31 cellular contexts compared by ENCODE assay signal in genomic region chr20:38760978-38761377, GRCh38. TPM values are rescaled to one million over a fixed set of nuclear protein-coding genes. Genes with fewer than 3 reads are reported as not detected.
"Had no signal": no experiment of that assay in that cellular context is flagged by ENCODE, and none has a peak within 500 bp of the region (broad histone marks: within the 10 kb centered on the region; RNA-seq: fewer than 3 reads in every experiment).

No MANE protein-coding gene starts in this region.

- H3K9me3 ChIP-seq: stomach, suprapubic skin, testis, thoracic aorta, thyroid gland, tibial artery, tibial nerve, transverse colon, upper lobe of left lung, upper lobe of right lung, uterus, vagina had no signal

- H3K4me3 ChIP-seq: stomach, suprapubic skin, testis, thoracic aorta, thyroid gland, tibial artery, tibial nerve, transverse colon, upper lobe of left lung, upper lobe of right lung, uterus, vagina had no signal

- H3K9me3 Mint-ChIP-seq: stimulated activated effector memory CD8-positive, alpha-beta T cell treated with anti-CD3 and anti-CD28 coated beads, Interleukin-12 subunit alpha, Interleukin-12 subunit beta, amount 100 ng/mL, for 72 hours; stimulated activated memory B cell treated with anti-CD40 and anti-IgM and Interleukin-4, amounts not matched to agents 10 μg/mL and 1 μg/mL and 100 μg/mL, for 72 hours; stimulated activated naive B cell treated with anti-CD40 and anti-IgM and Interleukin-4, amounts not matched to agents 10 μg/mL and 1 μg/mL and 100 μg/mL, for 72 hours; stimulated activated naive CD8-positive, alpha-beta T cell treated with anti-CD3 and anti-CD28 coated beads, Interleukin-15, Interleukin-2, amounts not matched to agents 100 ng/mL and 50 ng/mL, for 24 hours; type B pancreatic cell had no signal

- H3K4me1 ChIP-seq: thyroid gland, transverse colon, upper lobe of left lung, upper lobe of right lung, uterus had no signal

- H3K27me3 ChIP-seq: stomach, suprapubic skin, testis, thyroid gland, tibial artery, tibial nerve, transverse colon, upper lobe of left lung, upper lobe of right lung, uterus, vagina had no signal

- FAIRE-seq: urothelium cell line had no signal

- ATAC-seq: stimulated activated effector memory CD8-positive, alpha-beta T cell treated with anti-CD3 and anti-CD28 coated beads, Interleukin-12 subunit alpha, Interleukin-12 subunit beta, amount 100 ng/mL, for 72 hours; stimulated activated memory B cell treated with anti-CD40 and anti-IgM and Interleukin-4, amounts not matched to agents 10 μg/mL and 1 μg/mL and 100 μg/mL, for 72 hours; stimulated activated naive B cell treated with anti-CD40 and anti-IgM and Interleukin-4, amounts not matched to agents 10 μg/mL and 1 μg/mL and 100 μg/mL, for 72 hours; upper lobe of right lung had no signal

- H3K27me3 Mint-ChIP-seq: stimulated activated memory B cell treated with anti-CD40 and anti-IgM and Interleukin-4, amounts not matched to agents 10 μg/mL and 1 μg/mL and 100 μg/mL, for 72 hours; stimulated activated naive B cell treated with anti-CD40 and anti-IgM and Interleukin-4, amounts not matched to agents 10 μg/mL and 1 μg/mL and 100 μg/mL, for 72 hours; stimulated activated naive CD8-positive, alpha-beta T cell treated with anti-CD3 and anti-CD28 coated beads, Interleukin-15, Interleukin-2, amounts not matched to agents 100 ng/mL and 50 ng/mL, for 24 hours; type B pancreatic cell had no signal

- DNase-seq: stimulated activated CD4-positive, alpha-beta T cell treated with anti-CD3 and anti-CD28 coated beads, Interleukin-2, amount 100 ng/mL, for 24 hours; stimulated activated CD4-positive, alpha-beta T cell treated with anti-CD3 and anti-CD28 coated beads, Interleukin-2, amount 100 ng/mL, for 48 hours; stimulated activated CD4-positive, alpha-beta T cell treated with anti-CD3 and anti-CD28 coated beads, Interleukin-4, amount 100 ng/mL, for 1 hour; stimulated activated CD4-positive, alpha-beta T cell treated with anti-CD3 and anti-CD28 coated beads, Interleukin-4, amount 100 ng/mL, for 24 hours; stimulated activated CD4-positive, alpha-beta T cell treated with anti-CD3 and anti-CD28 coated beads, Interleukin-4, amount 100 ng/mL, for 4 hours; stimulated activated CD8-positive, alpha-beta memory T cell treated with anti-CD3 and anti-CD28 coated beads, Interleukin-4, amount 100 ng/mL, for 48 hours; stimulated activated naive B cell treated with anti-CD40 and anti-IgM and Interleukin-4, amounts not matched to agents 10 μg/mL and 1 μg/mL and 100 μg/mL, for 72 hours; stimulated activated naive CD4-positive, alpha-beta T cell; stimulated activated naive CD4-positive, alpha-beta T cell treated with Interleukin-2 at 50 U/mL for 16 hours; stomach; substantia nigra; testis; thyroid gland; tibial artery; transverse colon; trophoblast cell; upper lobe of left lung; upper lobe of right lung; uterus had no signal

- H3K27ac Mint-ChIP-seq: stimulated activated memory B cell treated with anti-CD40 and anti-IgM and Interleukin-4, amounts not matched to agents 10 μg/mL and 1 μg/mL and 100 μg/mL, for 72 hours; stimulated activated naive CD8-positive, alpha-beta T cell treated with anti-CD3 and anti-CD28 coated beads, Interleukin-15, Interleukin-2, amounts not matched to agents 100 ng/mL and 50 ng/mL, for 24 hours; type B pancreatic cell had no signal

- H3K4me3 Mint-ChIP-seq: stimulated activated effector memory CD8-positive, alpha-beta T cell treated with anti-CD3 and anti-CD28 coated beads, Interleukin-12 subunit alpha, Interleukin-12 subunit beta, amount 100 ng/mL, for 72 hours; stimulated activated memory B cell treated with anti-CD40 and anti-IgM and Interleukin-4, amounts not matched to agents 10 μg/mL and 1 μg/mL and 100 μg/mL, for 72 hours; stimulated activated naive B cell treated with anti-CD40 and anti-IgM and Interleukin-4, amounts not matched to agents 10 μg/mL and 1 μg/mL and 100 μg/mL, for 72 hours; stimulated activated naive CD8-positive, alpha-beta T cell treated with anti-CD3 and anti-CD28 coated beads, Interleukin-15, Interleukin-2, amounts not matched to agents 100 ng/mL and 50 ng/mL, for 24 hours; type B pancreatic cell had no signal

- H3K36me3 ChIP-seq: uterus had no signal

- H3K27ac ChIP-seq: stomach, suprapubic skin, testis, thoracic aorta, thyroid gland, tibial artery, tibial nerve, transverse colon, upper lobe of left lung, upper lobe of right lung, uterus, vagina had no signal

RNA-seq across cellular contexts. Expression of gene SLC32A1, which starts 36.7 kb away (rescaled TPM):
- total RNA-seq: stomach, subcutaneous adipose tissue, suprapubic skin, thoracic aorta, thyroid gland, tibial nerve, transverse colon, upper lobe of left lung, upper lobe of right lung, ureter, urinary bladder, uterus, vagina had no signal
- polyA plus RNA-seq: stomach, urinary bladder had no signal
